1 cellular context compared by ENCODE assay signal in the genomic region with DNA sequence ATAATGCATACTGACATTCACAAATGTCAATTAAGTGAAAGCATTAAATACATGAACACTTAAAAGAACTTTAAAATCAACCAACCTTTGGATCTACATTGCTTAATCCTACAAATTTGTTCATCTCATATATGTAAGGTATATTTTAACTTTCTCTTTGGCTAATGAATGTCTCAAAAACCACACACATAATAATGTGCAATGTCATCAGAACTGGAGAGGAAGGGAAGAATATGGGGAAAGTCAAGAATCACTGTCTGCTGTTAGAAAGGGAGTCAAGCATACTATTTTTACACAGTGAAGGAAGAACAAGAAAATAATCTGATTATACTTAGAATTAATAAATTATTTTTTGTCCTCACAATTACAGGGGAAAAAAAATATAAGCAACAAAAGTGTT.
TF ChIP-seq lines count a peak whose summit lies in the region.

No MANE protein-coding gene starts in this region.

TF ChIP-seq in HepG2, 621 proteins besides CTCF, POLR2A, EP300 and RAD21:
- TF ChIP-seq ZNF274 (CRISPR knock-in tag; IDR thresholded peaks at IDR 0.05) = no peak
- TF ChIP-seq SMYD3 (CRISPR knock-in tag; IDR thresholded peaks at IDR 0.05) = no peak
- TF ChIP-seq ETV6 (CRISPR knock-in tag; conservative IDR thresholded peaks at IDR 0.05) = no peak
- no peak for TF ChIP-seq ZNF567 (CRISPR knock-in tag; IDR thresholded peaks at IDR 0.05; ENCODE audit: borderline replicate concordance)
- TF ChIP-seq, protein P1, sequence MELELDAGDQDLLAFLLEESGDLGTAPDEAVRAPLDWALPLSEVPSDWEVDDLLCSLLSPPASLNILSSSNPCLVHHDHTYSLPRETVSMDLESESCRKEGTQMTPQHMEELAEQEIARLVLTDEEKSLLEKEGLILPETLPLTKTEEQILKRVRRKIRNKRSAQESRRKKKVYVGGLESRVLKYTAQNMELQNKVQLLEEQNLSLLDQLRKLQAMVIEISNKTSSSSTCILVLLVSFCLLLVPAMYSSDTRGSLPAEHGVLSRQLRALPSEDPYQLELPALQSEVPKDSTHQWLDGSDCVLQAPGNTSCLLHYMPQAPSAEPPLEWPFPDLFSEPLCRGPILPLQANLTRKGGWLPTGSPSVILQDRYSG (CRISPR knock-in tag; IDR thresholded peaks at IDR 0.05) = no peak
- no peak for TF ChIP-seq NR2F1 (CRISPR knock-in tag; IDR thresholded peaks at IDR 0.05)
- no peak for TF ChIP-seq MED13 (CRISPR knock-in tag; IDR thresholded peaks at IDR 0.05)
- peak; percentile 77 for TF ChIP-seq MAFF (IDR thresholded peaks at IDR 0.05; ENCODE audit: low read depth, low read length)
- TF ChIP-seq ZNF317 (CRISPR knock-in tag; IDR thresholded peaks at IDR 0.05) = no peak
- TF ChIP-seq CCAR2 (optimal IDR thresholded peaks at IDR 0.05; ENCODE audit: low read depth, low read length) = no peak
- peak; percentile 86 to 89 for TF ChIP-seq MAFK (conservative IDR thresholded peaks at IDR 0.05 in 1 of 2, IDR thresholded peaks at IDR 0.05 in 1 of 2; ENCODE audit: low read length in 2 of 2)
- no peak for TF ChIP-seq NFIB (CRISPR knock-in tag; IDR thresholded peaks at IDR 0.05; ENCODE audit: borderline replicate concordance)
- no peak for TF ChIP-seq ZNF432 (CRISPR knock-in tag; IDR thresholded peaks at IDR 0.05; ENCODE audit: borderline replicate concordance)
- no peak for TF ChIP-seq ISL2 (CRISPR knock-in tag; IDR thresholded peaks at IDR 0.05)
- TF ChIP-seq CHD2 (IDR thresholded peaks at IDR 0.05; ENCODE audit: low read depth, low read length) = no peak
- TF ChIP-seq ZNF280D (CRISPR knock-in tag; IDR thresholded peaks at IDR 0.05) = no peak
- no peak for TF ChIP-seq ZNF331 (CRISPR knock-in tag; IDR thresholded peaks at IDR 0.05)
